13 cellular contexts compared by ENCODE assay signal in the genomic region with DNA sequence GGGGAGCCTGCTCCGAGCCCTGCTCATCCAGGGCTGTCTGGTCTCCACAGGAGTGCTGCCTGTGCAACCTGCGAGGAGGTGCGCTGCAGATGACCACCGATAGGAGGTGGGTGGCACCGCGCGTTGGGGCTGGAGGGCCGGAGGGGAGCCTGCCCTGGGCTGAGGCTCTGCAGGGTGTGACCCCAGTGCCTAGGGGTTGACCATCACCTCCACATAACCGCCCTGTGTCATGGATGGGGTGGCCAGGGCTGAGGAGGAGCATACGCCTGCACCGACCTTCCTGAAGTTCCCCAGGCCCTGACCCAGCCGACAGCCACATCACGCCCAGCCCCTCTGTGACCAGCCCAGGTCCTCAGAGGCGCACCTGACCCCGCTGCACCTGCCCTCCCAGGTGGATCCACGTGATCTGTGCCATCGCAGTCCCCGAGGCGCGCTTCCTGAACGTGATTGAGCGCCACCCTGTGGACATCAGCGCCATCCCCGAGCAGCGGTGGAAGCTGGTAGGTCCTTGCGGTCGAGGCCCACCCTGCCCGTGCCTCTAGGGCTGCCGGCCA.
A peak's percentile ranks its signal among the peaks of the same experiment; 100 is the strongest.
DNase-seq lines count a peak whose midpoint lies in the region; ATAC-seq, FAIRE-seq and TF ChIP-seq lines count a peak whose summit lies in the region.
"Had no signal": no experiment of that assay in that cellular context is flagged by ENCODE, and none has a peak within 500 bp of the region (broad histone marks: within the 10 kb centered on the region; RNA-seq: fewer than 3 reads in every experiment).

No MANE protein-coding gene starts in this region.

- H2BK12ac ChIP-seq in H9 (ENCODE audit: insufficient read length, low read depth, low read length): no peak overlapping the region

- H4K8ac ChIP-seq in H9 (replicated peaks; ENCODE audit: insufficient read length, low read depth, low read length): no peak overlapping the region

- no peak overlapping the region for H4K5ac ChIP-seq in H9 (ENCODE audit: insufficient read length, low read depth, low read length)

- no CpG with 5 or more reads among the region's 29 CpGs for WGBS in H9 (ENCODE audit: extremely low coverage, insufficient read length, low lambda C conversion rate)
- 89% methylated on average over 19 of the region's 29 CpGs for WGBS in HepG2 (ENCODE audit: low lambda C conversion rate)

- peak; percentile 89 for TF ChIP-seq CTCF in H9 (conservative IDR thresholded peaks at IDR 0.05)
- peak; percentile 39 for TF ChIP-seq CTCF in astrocyte of the spinal cord (IDR thresholded peaks at IDR 0.05; ENCODE audit: low read depth, low read length)
- TF ChIP-seq CTCF in HepG2 (CRISPR knock-in tag; IDR thresholded peaks at IDR 0.05): peak; percentile 60

- H3K27ac Mint-ChIP-seq in H9: peak overlapping the region in 1 of 3 experiments; percentile 61; a peak in 1 of 7 replicates
- H3K27ac Mint-ChIP-seq in activated naive CD8-positive, alpha-beta T cell treated with anti-CD3 and anti-CD28 coated beads, Interleukin-2, amount 50 U/mL, for 24 hours: no peak overlapping the region

- no peaks in the 10 kb centered on the region for H3K79me2 ChIP-seq in H9 (ENCODE audit: insufficient read depth, low read length)
- H3K79me2 ChIP-seq in HepG2 (ENCODE audit: insufficient read depth, low read length): no peaks in the 10 kb centered on the region

- H3K36me3 ChIP-seq in HepG2 (replicated peaks in 1 of 2; ENCODE audit: control insufficient read depth in 1 of 2, insufficient read depth in 2 of 2, low read length in 2 of 2): peaks cover 17 to 46% of the 10 kb centered on the region in 2 experiments; a peak in 4 of 5 replicates
- H3K36me3 ChIP-seq: SJCRH30 had no signal

- H3K4me2 ChIP-seq in H9 (ENCODE audit: insufficient read depth, insufficient read length, low read length) (no peak overlapping the region), HepG2 (ENCODE audit: low read depth, low read length) (no peak overlapping the region)

- no peak overlapping the region for H2BK120ac ChIP-seq in H9 (ENCODE audit: low read depth, low read length, poor library complexity, severe bottlenecking)

- H3K18ac ChIP-seq in H9 (ENCODE audit: insufficient read length, low read depth, low read length): no peak overlapping the region

- FAIRE-seq in HepG2 (lab: Jason Lieb, UNC): no peak

- no TSS peak for BruUV-seq in HepG2 (replicated peaks; lab: Mats Ljungman, UMichigan)

- H3K27me3 Mint-ChIP-seq in H9 (ENCODE audit: low read depth): no peaks in the 10 kb centered on the region; the same call in 1 of the 2 replicates
- peaks cover 3% of the 10 kb centered on the region for H3K27me3 Mint-ChIP-seq in activated naive CD8-positive, alpha-beta T cell treated with anti-CD3 and anti-CD28 coated beads, Interleukin-2, amount 50 U/mL, for 24 hours

- no peaks in the 10 kb centered on the region for H3K9me3 Mint-ChIP-seq in H9
- H3K9me3 Mint-ChIP-seq in activated naive CD8-positive, alpha-beta T cell treated with anti-CD3 and anti-CD28 coated beads, Interleukin-2, amount 50 U/mL, for 24 hours: peaks cover 3% of the 10 kb centered on the region

- H3K27me3 ChIP-seq in H9 (ENCODE audit: insufficient read depth, low read length): no peaks in the 10 kb centered on the region
- H3K27me3 ChIP-seq in HepG2 (ENCODE audit: control insufficient read depth in 1 of 2, insufficient read depth in 2 of 2, low read length in 2 of 2): no peaks in the 10 kb centered on the region
- H3K27me3 ChIP-seq: sigmoid colon, SJCRH30 had no signal

- no peak overlapping the region for H3K27ac ChIP-seq in H9 (ENCODE audit: insufficient read length, low read depth, low read length)
- no peak overlapping the region for H3K27ac ChIP-seq in HepG2 (ENCODE audit: extremely low read length, insufficient read depth, low read length)
- H3K27ac ChIP-seq: sigmoid colon, SJCRH30 had no signal

- no peak overlapping the region for H3K23ac ChIP-seq in H9 (ENCODE audit: insufficient read length, low read depth, low read length)

- H3K9me3 ChIP-seq in H9 (ENCODE audit: control insufficient read depth, low read depth, low read length): no peaks in the 10 kb centered on the region
- H3K9me3 ChIP-seq in HepG2 (ENCODE audit: low read length): no peaks in the 10 kb centered on the region
- H3K9me3 ChIP-seq: sigmoid colon, SJCRH30 had no signal

- no peaks in the 10 kb centered on the region for H3K4me1 ChIP-seq in H9 (ENCODE audit: insufficient read depth, low read length)
- no peaks in the 10 kb centered on the region for H3K4me1 ChIP-seq in HepG2 (ENCODE audit: insufficient read depth, low read length)
- H3K4me1 ChIP-seq: SJCRH30 had no signal

- CTCF ChIA-PET in HepG2 (lab: Yijun Ruan, JAX; ENCODE audit: low intra/inter-chr PET ratio, low total read pairs): no interaction called here

- TF ChIP-seq RAD21 in HepG2 (CRISPR knock-in tag; IDR thresholded peaks at IDR 0.05): no peak

- H2AK5ac ChIP-seq in H9 (ENCODE audit: insufficient read length, low read length): no peak overlapping the region

- no peak overlapping the region for H3K56ac ChIP-seq in H9 (ENCODE audit: insufficient read length, low read depth, low read length)

- peaks cover 5% of the 10 kb centered on the region for H3K23me2 ChIP-seq in H9 (ENCODE audit: insufficient read length, low read depth, low read length, poor library complexity, severe bottlenecking)

- TF ChIP-seq POLR2A in HepG2 (IDR thresholded peaks at IDR 0.05; ENCODE audit: insufficient read depth in 1 of 2, low read depth in 2 of 2, low read length in 2 of 2): no peak

- H3K4me1 Mint-ChIP-seq in H9: peaks cover under 1 to 17% of the 10 kb centered on the region in 2 experiments; a peak in 3 of 4 replicates
- H3K4me1 Mint-ChIP-seq in activated naive CD8-positive, alpha-beta T cell treated with anti-CD3 and anti-CD28 coated beads, Interleukin-2, amount 50 U/mL, for 24 hours: peaks cover 26% of the 10 kb centered on the region

- no peaks in the 10 kb centered on the region for H3K79me1 ChIP-seq in H9 (ENCODE audit: insufficient read depth, low read depth, low read length, poor library complexity, severe bottlenecking)

- no peak overlapping the region for H2BK20ac ChIP-seq in H9 (ENCODE audit: low read depth, low read length, poor library complexity, severe bottlenecking)

- H3K36me3 Mint-ChIP-seq in H9 (ENCODE audit: insufficient read depth in 1 of 3, low read depth in 3 of 3): peaks cover 9 to 47% (median 45%) of the 10 kb centered on the region in 3 experiments; a peak in 6 of 7 replicates
- H3K36me3 Mint-ChIP-seq in activated naive CD8-positive, alpha-beta T cell treated with anti-CD3 and anti-CD28 coated beads, Interleukin-2, amount 50 U/mL, for 24 hours (ENCODE audit: low read depth): peaks cover 18% of the 10 kb centered on the region

- intact Hi-C loops in HepG2 (cut with micrococcal nuclease; ENCODE audit: unreplicated experiment): no loop called here

- H3T11ph ChIP-seq in H9 (ENCODE audit: low read length): no peak overlapping the region

- ATAC-seq in HepG2 (no peak; the same call in 2 of the 3 replicates), HG02759 (IDR thresholded peaks at IDR 0.05; ENCODE audit: unreplicated experiment) (no peak)
- ATAC-seq in activated naive CD8-positive, alpha-beta T cell treated with anti-CD3 and anti-CD28 coated beads, Interleukin-2, amount 50 U/mL, for 24 hours: no peak

- POLR2A ChIA-PET in HepG2 (lab: Yijun Ruan, JAX): no interaction called here

- H4K91ac ChIP-seq in H9 (ENCODE audit: insufficient read length, low read depth, low read length): no peak overlapping the region

- H3K4ac ChIP-seq in H9 (ENCODE audit: low read depth, low read length): no peak overlapping the region

- no peak overlapping the region for H2BK15ac ChIP-seq in H9 (ENCODE audit: low read depth, low read length)

- H2AFZ ChIP-seq in H9 (ENCODE audit: low read length): no peak overlapping the region
- H2AFZ ChIP-seq in HepG2 (ENCODE audit: low read length): no peak overlapping the region

- no peaks in the 10 kb centered on the region for H4K20me1 ChIP-seq in H9 (ENCODE audit: control insufficient read depth, insufficient read depth, insufficient read length)
- no peaks in the 10 kb centered on the region for H4K20me1 ChIP-seq in HepG2 (ENCODE audit: insufficient read depth, low read length)

- no peak overlapping the region for H3K4me3 Mint-ChIP-seq in H9
- no peak overlapping the region for H3K4me3 Mint-ChIP-seq in activated naive CD8-positive, alpha-beta T cell treated with anti-CD3 and anti-CD28 coated beads, Interleukin-2, amount 50 U/mL, for 24 hours

- H3K9ac ChIP-seq in H9 (ENCODE audit: extremely low read depth, insufficient read length, low read length) (no peak overlapping the region), HepG2 (ENCODE audit: insufficient read depth, low read depth, low read length) (no peak overlapping the region)

- H2BK5ac ChIP-seq in H9 (ENCODE audit: insufficient read length, low read length): no peak overlapping the region

- no peak overlapping the region for H3K4me3 ChIP-seq in astrocyte of the spinal cord (ENCODE audit: low read depth, low read length)
- H3K4me3 ChIP-seq in HepG2 (replicated peaks in 1 of 3; ENCODE audit: insufficient read depth in 1 of 3, low read depth in 2 of 3, low read length in 3 of 3): no peak overlapping the region
- H3K4me3 ChIP-seq: sigmoid colon, SJCRH30 had no signal

- TF ChIP-seq EP300 in HepG2 (IDR thresholded peaks at IDR 0.05; ENCODE audit: low read depth in 2 of 2, low read length in 2 of 2) (no peak), HepG2 (CRISPR knock-in tag; IDR thresholded peaks at IDR 0.05; ENCODE audit: borderline replicate concordance) (no peak)

- no peak overlapping the region for H3K14ac ChIP-seq in H9 (ENCODE audit: insufficient read depth, low read length)

- DNase-seq in COLO668 (lab: John Stamatoyannopoulos, UW; ENCODE audit: unreplicated experiment): peak; percentile 9
- DNase-seq in H9: peak; percentile 92
- no peak for DNase-seq in astrocyte of the spinal cord (ENCODE audit: low read depth, low spot score)
- DNase-seq in HepG2 (ENCODE audit: low spot score): no peak
- no peak for DNase-seq in RKO (ENCODE audit: low spot score)
- no peak for DNase-seq in activated naive CD8-positive, alpha-beta T cell treated with anti-CD3 and anti-CD28 coated beads, Interleukin-2, amount 50 U/mL, for 24 hours
- DNase-seq in NCI-H1930 (lab: John Stamatoyannopoulos, UW): no peak
- DNase-seq: aorta, mammary epithelial cell, NCI-H187 treated with DMSO at 0.1 percent for 48 hours, sigmoid colon, SJCRH30 had no signal

- in situ Hi-C loops in astrocyte of the spinal cord (cut with HindIII; ENCODE audit: low sequenced_read_pairs) (no loop called here), HepG2 (cut with HindIII; ENCODE audit: extremely low pct_ligation_motif_present, low pct_unique_long_range_greater_than_20kb) (no loop called here)

Comparison
In these comparisons a context has a peak if more than half of its experiments do, and no peak if none do; other contexts are left out.
1. DNase-seq: peak in COLO668 (single experiment) and H9 (single experiment); none in astrocyte of the spinal cord (single experiment), HepG2 (single experiment), RKO (single experiment), activated naive CD8-positive, alpha-beta T cell treated with anti-CD3 and anti-CD28 coated beads, Interleukin-2, amount 50 U/mL, for 24 hours (single experiment) and NCI-H1930 (0 of 2).
2. CTCF ChIP-seq: peak in every context shown above with its lines; median percentile 89 in H9; 60 in HepG2; 39 in astrocyte of the spinal cord.